Comparison of ENCODE assay signal across 1 cellular context in the genomic region with DNA sequence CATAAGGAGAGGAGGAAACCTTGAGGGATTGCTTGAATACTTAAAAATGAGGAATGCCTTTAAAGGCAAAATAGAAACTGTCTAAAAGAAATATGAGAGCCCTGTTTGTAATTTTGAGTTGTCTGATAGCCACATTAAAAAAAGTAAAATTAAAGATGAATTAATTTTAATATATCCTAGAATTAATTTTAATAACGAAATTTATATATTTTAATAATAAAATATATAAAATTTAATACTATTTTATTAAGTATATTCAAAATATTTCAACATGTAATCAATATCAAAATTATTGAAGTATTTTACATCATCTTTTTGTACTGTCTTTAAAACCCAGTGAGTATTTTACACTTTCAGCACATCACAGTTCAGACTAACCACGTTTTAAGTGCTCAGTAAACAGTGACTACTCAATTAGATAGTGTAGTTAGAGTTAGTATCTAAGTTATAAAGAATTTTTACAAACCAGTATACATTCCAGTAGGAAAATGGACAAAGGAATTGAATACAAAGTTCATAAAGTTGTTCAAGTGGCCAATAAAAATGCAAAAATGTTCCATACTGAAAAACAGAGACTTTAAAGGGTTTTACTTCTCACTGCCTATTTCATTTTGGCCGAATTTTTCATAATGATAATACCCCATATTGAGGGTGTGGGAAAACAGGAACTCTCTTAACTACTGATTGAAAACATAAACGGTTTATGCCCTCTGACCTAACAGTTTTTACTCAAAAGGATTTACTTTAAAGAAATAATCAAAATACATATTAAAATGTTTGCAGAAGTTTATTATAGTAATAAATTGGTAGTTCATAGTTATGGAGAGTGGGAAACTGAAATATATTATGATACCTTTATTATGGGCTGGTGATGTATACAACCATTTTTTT.
TF ChIP-seq lines count a peak whose summit lies in the region.

No MANE protein-coding gene starts in this region.

TF ChIP-seq in K562, 482 proteins besides CTCF, POLR2A, EP300 and RAD21:
- TF ChIP-seq NRF1 (conservative IDR thresholded peaks at IDR 0.05 in 1 of 2, IDR thresholded peaks at IDR 0.05 in 1 of 2) (no peak), FOXA3 (CRISPR knock-in tag; conservative IDR thresholded peaks at IDR 0.05 in 1 of 2, IDR thresholded peaks at IDR 0.05 in 1 of 2) (0 out of 4 replicates have a peak, but pooled peaks of 1 of the 2 experiments have one; percentile 20), ZMIZ1 (IDR thresholded peaks at IDR 0.05; ENCODE audit: low read depth in 2 of 2, low read length in 2 of 2) (no peak), KLF1 (tag; IDR thresholded peaks at IDR 0.05) (no peak), TAF15 (IDR thresholded peaks at IDR 0.05; ENCODE audit: low read depth, low read length) (no peak), ZKSCAN3 (CRISPR knock-in tag; IDR thresholded peaks at IDR 0.05) (no peak), ZNF780A (CRISPR knock-in tag; IDR thresholded peaks at IDR 0.05) (no peak), PCBP1 (IDR thresholded peaks at IDR 0.05; ENCODE audit: low read depth, low read length, poor library complexity, severe bottlenecking) (no peak), FOXM1 (IDR thresholded peaks at IDR 0.05; ENCODE audit: low read depth) (0 out of 2 replicates have a peak, but pooled peaks have one; percentile 20), FOXM1 (CRISPR knock-in tag; IDR thresholded peaks at IDR 0.05; ENCODE audit: low read depth) (no peak), BCOR (IDR thresholded peaks at IDR 0.05) (no peak), TRIM24 (IDR thresholded peaks at IDR 0.05) (no peak), SMAD2 (IDR thresholded peaks at IDR 0.05; ENCODE audit: low read depth, low read length) (no peak), IFI16 (CRISPR knock-in tag; IDR thresholded peaks at IDR 0.05) (no peak), SP1 (CRISPR knock-in tag; IDR thresholded peaks at IDR 0.05) (no peak), NR2C1 (IDR thresholded peaks at IDR 0.05) (peak; percentile 73; the same call in 1 of the 2 replicates), NR2C1 (tag; IDR thresholded peaks at IDR 0.05) (no peak), HMBOX1 (IDR thresholded peaks at IDR 0.05) (peak; percentile 49; the same call in 1 of the 2 replicates), ZNF764 (CRISPR knock-in tag; IDR thresholded peaks at IDR 0.05; ENCODE audit: low read depth) (no peak), CAMTA2 (CRISPR knock-in tag; conservative IDR thresholded peaks at IDR 0.05) (no peak), CBX2 (IDR thresholded peaks at IDR 0.05; ENCODE audit: insufficient read depth, low read length, poor library complexity, severe bottlenecking) (no peak), SREBF1 (IDR thresholded peaks at IDR 0.05; ENCODE audit: borderline replicate concordance, low read depth, low read length) (no peak), ZNF586 (CRISPR knock-in tag; conservative IDR thresholded peaks at IDR 0.05) (no peak), GABPA (tag; conservative IDR thresholded peaks at IDR 0.05; ENCODE audit: low read depth) (no peak), SPI1 (IDR thresholded peaks at IDR 0.05; ENCODE audit: borderline replicate concordance, low read depth, low read length) (peak; percentile 32; the same call in 1 of the 2 replicates), ZBTB17 (CRISPR knock-in tag; IDR thresholded peaks at IDR 0.05) (no peak), HNRNPLL (IDR thresholded peaks at IDR 0.05; ENCODE audit: low read depth, low read length, poor library complexity, severe bottlenecking) (no peak), ZNF551 (CRISPR knock-in tag; IDR thresholded peaks at IDR 0.05) (no peak), WHSC1 (IDR thresholded peaks at IDR 0.05; ENCODE audit: low read length) (no peak), ESRRA (IDR thresholded peaks at IDR 0.05; ENCODE audit: borderline replicate concordance, low read depth) (no peak)
- TF ChIP-seq, protein P1, sequence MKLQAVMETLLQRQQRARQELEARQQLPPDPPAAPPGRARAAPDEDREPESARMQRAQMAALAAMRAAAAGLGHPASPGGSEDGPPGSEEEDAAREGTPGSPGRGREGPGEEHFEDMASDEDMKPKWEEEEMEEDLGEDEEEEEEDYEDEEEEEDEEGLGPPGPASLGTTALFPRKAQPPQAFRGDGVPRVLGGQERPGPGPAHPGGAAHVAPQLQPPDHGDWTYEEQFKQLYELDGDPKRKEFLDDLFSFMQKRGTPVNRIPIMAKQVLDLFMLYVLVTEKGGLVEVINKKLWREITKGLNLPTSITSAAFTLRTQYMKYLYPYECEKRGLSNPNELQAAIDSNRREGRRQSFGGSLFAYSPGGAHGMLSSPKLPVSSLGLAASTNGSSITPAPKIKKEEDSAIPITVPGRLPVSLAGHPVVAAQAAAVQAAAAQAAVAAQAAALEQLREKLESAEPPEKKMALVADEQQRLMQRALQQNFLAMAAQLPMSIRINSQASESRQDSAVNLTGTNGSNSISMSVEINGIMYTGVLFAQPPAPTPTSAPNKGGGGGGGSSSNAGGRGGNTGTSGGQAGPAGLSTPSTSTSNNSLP (IDR thresholded peaks at IDR 0.05; ENCODE audit: borderline replicate concordance, low read depth, low read length): 0 out of 2 replicates have a peak, but pooled peaks have one; percentile 6
- TF ChIP-seq, protein P2, sequence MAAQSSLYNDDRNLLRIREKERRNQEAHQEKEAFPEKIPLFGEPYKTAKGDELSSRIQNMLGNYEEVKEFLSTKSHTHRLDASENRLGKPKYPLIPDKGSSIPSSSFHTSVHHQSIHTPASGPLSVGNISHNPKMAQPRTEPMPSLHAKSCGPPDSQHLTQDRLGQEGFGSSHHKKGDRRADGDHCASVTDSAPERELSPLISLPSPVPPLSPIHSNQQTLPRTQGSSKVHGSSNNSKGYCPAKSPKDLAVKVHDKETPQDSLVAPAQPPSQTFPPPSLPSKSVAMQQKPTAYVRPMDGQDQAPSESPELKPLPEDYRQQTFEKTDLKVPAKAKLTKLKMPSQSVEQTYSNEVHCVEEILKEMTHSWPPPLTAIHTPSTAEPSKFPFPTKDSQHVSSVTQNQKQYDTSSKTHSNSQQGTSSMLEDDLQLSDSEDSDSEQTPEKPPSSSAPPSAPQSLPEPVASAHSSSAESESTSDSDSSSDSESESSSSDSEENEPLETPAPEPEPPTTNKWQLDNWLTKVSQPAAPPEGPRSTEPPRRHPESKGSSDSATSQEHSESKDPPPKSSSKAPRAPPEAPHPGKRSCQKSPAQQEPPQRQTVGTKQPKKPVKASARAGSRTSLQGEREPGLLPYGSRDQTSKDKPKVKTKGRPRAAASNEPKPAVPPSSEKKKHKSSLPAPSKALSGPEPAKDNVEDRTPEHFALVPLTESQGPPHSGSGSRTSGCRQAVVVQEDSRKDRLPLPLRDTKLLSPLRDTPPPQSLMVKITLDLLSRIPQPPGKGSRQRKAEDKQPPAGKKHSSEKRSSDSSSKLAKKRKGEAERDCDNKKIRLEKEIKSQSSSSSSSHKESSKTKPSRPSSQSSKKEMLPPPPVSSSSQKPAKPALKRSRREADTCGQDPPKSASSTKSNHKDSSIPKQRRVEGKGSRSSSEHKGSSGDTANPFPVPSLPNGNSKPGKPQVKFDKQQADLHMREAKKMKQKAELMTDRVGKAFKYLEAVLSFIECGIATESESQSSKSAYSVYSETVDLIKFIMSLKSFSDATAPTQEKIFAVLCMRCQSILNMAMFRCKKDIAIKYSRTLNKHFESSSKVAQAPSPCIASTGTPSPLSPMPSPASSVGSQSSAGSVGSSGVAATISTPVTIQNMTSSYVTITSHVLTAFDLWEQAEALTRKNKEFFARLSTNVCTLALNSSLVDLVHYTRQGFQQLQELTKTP (IDR thresholded peaks at IDR 0.05; ENCODE audit: low read depth in 1 of 2, partially characterized antibody in 2 of 2): no peak
- TF ChIP-seq, protein P3, sequence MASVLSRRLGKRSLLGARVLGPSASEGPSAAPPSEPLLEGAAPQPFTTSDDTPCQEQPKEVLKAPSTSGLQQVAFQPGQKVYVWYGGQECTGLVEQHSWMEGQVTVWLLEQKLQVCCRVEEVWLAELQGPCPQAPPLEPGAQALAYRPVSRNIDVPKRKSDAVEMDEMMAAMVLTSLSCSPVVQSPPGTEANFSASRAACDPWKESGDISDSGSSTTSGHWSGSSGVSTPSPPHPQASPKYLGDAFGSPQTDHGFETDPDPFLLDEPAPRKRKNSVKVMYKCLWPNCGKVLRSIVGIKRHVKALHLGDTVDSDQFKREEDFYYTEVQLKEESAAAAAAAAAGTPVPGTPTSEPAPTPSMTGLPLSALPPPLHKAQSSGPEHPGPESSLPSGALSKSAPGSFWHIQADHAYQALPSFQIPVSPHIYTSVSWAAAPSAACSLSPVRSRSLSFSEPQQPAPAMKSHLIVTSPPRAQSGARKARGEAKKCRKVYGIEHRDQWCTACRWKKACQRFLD (CRISPR knock-in tag; IDR thresholded peaks at IDR 0.05): no peak
- TF ChIP-seq, protein P4, sequence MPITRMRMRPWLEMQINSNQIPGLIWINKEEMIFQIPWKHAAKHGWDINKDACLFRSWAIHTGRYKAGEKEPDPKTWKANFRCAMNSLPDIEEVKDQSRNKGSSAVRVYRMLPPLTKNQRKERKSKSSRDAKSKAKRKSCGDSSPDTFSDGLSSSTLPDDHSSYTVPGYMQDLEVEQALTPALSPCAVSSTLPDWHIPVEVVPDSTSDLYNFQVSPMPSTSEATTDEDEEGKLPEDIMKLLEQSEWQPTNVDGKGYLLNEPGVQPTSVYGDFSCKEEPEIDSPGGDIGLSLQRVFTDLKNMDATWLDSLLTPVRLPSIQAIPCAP (CRISPR knock-in tag; IDR thresholded peaks at IDR 0.05; ENCODE audit: borderline replicate concordance): no peak
- TF ChIP-seq, protein P5, sequence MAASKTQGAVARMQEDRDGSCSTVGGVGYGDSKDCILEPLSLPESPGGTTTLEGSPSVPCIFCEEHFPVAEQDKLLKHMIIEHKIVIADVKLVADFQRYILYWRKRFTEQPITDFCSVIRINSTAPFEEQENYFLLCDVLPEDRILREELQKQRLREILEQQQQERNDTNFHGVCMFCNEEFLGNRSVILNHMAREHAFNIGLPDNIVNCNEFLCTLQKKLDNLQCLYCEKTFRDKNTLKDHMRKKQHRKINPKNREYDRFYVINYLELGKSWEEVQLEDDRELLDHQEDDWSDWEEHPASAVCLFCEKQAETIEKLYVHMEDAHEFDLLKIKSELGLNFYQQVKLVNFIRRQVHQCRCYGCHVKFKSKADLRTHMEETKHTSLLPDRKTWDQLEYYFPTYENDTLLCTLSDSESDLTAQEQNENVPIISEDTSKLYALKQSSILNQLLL (CRISPR knock-in tag; IDR thresholded peaks at IDR 0.05; ENCODE audit: borderline replicate concordance): no peak
